ENCODE assay signal across 21 cellular contexts in genomic region chr17:44760474-44761308, GRCh38. TPM values are rescaled to one million over a fixed set of nuclear protein-coding genes. Genes with fewer than 3 reads are reported as not detected.
DNase-seq lines count a peak whose midpoint lies in the region; ATAC-seq, FAIRE-seq and TF ChIP-seq lines count a peak whose summit lies in the region.
"Had no signal": no experiment of that assay in that cellular context is flagged by ENCODE, and none has a peak within 500 bp of the region (broad histone marks: within the 10 kb centered on the region; RNA-seq: fewer than 3 reads in every experiment).

No MANE protein-coding gene starts in this region.

- ATAC-seq in K562 = no peak
- ATAC-seq: activated CD4-positive, CD25-positive, alpha-beta regulatory T cell treated with anti-CD3 and anti-CD28 coated beads, Interleukin-2, amount 50 U/mL, for 24 hours; stimulated activated memory B cell treated with anti-CD40 and anti-IgM and Interleukin-4, amounts not matched to agents 10 μg/mL and 1 μg/mL and 100 μg/mL, for 72 hours had no signal

- no peaks in the 10 kb centered on the region for H3K9me2 ChIP-seq in GM23248 (ENCODE audit: insufficient read depth)

- DNase-seq in DMS 273 treated with DMSO at 0.1 percent for 48 hours (lab: John Stamatoyannopoulos, UW) = peak; percentile 77
- DNase-seq in NCI-H1694 (lab: John Stamatoyannopoulos, UW) = peak; percentile 47
- DNase-seq in K562 (ENCODE audit: extremely low read depth in 1 of 4, low spot score in 3 of 4) = no peak
- no peak for DNase-seq in neuronal stem cell (ENCODE audit: low spot score)
- no peak for DNase-seq in middle frontal gyrus (ENCODE audit: extremely low spot score, low spot score)
- DNase-seq in GM23248 = no peak
- DNase-seq in GDM1 (lab: John Stamatoyannopoulos, UW) = no peak
- DNase-seq: activated CD4-positive, alpha-beta memory T cell treated with anti-CD3 and anti-CD28 coated beads, Interleukin-2, amount 10 ng/mL, durations not matched to agents 7 days and 5 days; activated gamma-delta T cell treated with Interleukin-2 at 50 U/mL for 16 hours; DMS79 treated with DMSO at 0.1 percent for 48 hours; NCI-H1092; NCI-H2081 treated with DMSO at 0.1 percent for 48 hours; NCI-H510A treated with DMSO at 0.1 percent for 48 hours; stimulated activated CD4-positive, alpha-beta T cell treated with anti-CD3 and anti-CD28 coated beads, Interleukin-1b, Interleukin-23, amount 100 ng/mL, for 48 hours had no signal

- no peak for TF ChIP-seq EP300 in K562 (IDR thresholded peaks at IDR 0.05; ENCODE audit: low read length)

- TF ChIP-seq CTCF in K562 (IDR thresholded peaks at IDR 0.05 in 2 of 3, conservative IDR thresholded peaks at IDR 0.05 in 1 of 3; ENCODE audit: insufficient read depth in 2 of 3, low read depth in 1 of 3, low read length in 3 of 3) = no peak

- POLR2A ChIA-PET in K562 (lab: Yijun Ruan, JAX) = no interaction called here

- in situ Hi-C loops in K562 (cut with MboI) = no loop called here
- in situ Hi-C loops in GM23248 (cut with MboI) = loop anchor here (25.0 kb wide), 1 partner anchor 277 kb away; no protein-coding TSS in a partner anchor

- no peak overlapping the region for H2BK5ac ChIP-seq in neuronal stem cell (ENCODE audit: low read length)

- H3K79me2 ChIP-seq in K562 (ENCODE audit: control insufficient read depth, insufficient read depth, low read length) (no peaks in the 10 kb centered on the region), GM23248 (ENCODE audit: insufficient read depth) (no peaks in the 10 kb centered on the region)

- H2AK5ac ChIP-seq in neuronal stem cell (ENCODE audit: low read depth, low read length) = no peak overlapping the region

- H2BK120ac ChIP-seq in neuronal stem cell (ENCODE audit: low read depth, low read length) = no peak overlapping the region

- intact Hi-C loops in K562 (cut with micrococcal nuclease) = no loop called here

- H3K27me3 ChIP-seq in K562 (ENCODE audit: control insufficient read depth in 2 of 2, insufficient read depth in 2 of 2, low read length in 2 of 2) (peaks cover 3 to 44% of the 10 kb centered on the region in 2 experiments; a peak in 3 of 5 replicates), neuronal stem cell (ENCODE audit: control insufficient read depth in 3 of 3, insufficient read depth in 3 of 3, low read depth in 1 of 3, low read length in 3 of 3) (peaks cover 2 to 42% (median 29%) of the 10 kb centered on the region in 3 experiments), GM23248 (replicated peaks; ENCODE audit: insufficient read depth) (peaks cover 5% of the 10 kb centered on the region; the same call in 1 of the 2 replicates)
- H3K27me3 ChIP-seq: cardiac muscle cell, vagina had no signal

- no peak overlapping the region for H2BK12ac ChIP-seq in neuronal stem cell (ENCODE audit: low read length)

- TF ChIP-seq RAD21 in K562 (CRISPR knock-in tag; conservative IDR thresholded peaks at IDR 0.05 in 1 of 2, IDR thresholded peaks at IDR 0.05 in 1 of 2) = no peak

- no peak overlapping the region for H3K4ac ChIP-seq in neuronal stem cell (ENCODE audit: low read length)

- no peak overlapping the region for H3K18ac ChIP-seq in neuronal stem cell (ENCODE audit: low read length)

- CTCF ChIA-PET in K562 (lab: Yijun Ruan, JAX; ENCODE audit: low intra/inter-chr PET ratio) = interaction anchor here (0.9 kb wide), 1 partner anchor 15 kb away, joined by 4 read pairs; no protein-coding TSS in a partner anchor

- no peak for TF ChIP-seq POLR2A in K562 (conservative IDR thresholded peaks at IDR 0.05)

- H3K9ac ChIP-seq in K562 (ENCODE audit: insufficient read depth in 1 of 2, low read depth in 2 of 2, low read length in 2 of 2) = no peak overlapping the region
- no peak overlapping the region for H3K9ac ChIP-seq in neuronal stem cell (ENCODE audit: low read depth, low read length, poor library complexity)
- H3K9ac ChIP-seq in GM23248 = no peak overlapping the region

- no TSS peak for BruUV-seq in K562 (replicated peaks; lab: Mats Ljungman, UMichigan)

- FAIRE-seq in K562 (lab: Jason Lieb, UNC) = no peak
- FAIRE-seq: GM12891 had no signal

- no peaks in the 10 kb centered on the region for H3K9me3 ChIP-seq in K562 (replicated peaks; ENCODE audit: control insufficient read depth, insufficient read depth, low read depth, low read length)
- peaks cover 0 to 3% of the 10 kb centered on the region in 2 donors for H3K9me3 ChIP-seq in neuronal stem cell (replicated peaks in 1 of 2; ENCODE audit: control insufficient read depth in 2 of 2, insufficient read depth in 1 of 2, low read depth in 1 of 2, low read length in 2 of 2)
- H3K9me3 ChIP-seq in GM23248 (ENCODE audit: low read depth) = no peaks in the 10 kb centered on the region
- H3K9me3 ChIP-seq: suprapubic skin, vagina had no signal

- H3F3A ChIP-seq in GM23248 (ENCODE audit: insufficient read depth) = no peaks in the 10 kb centered on the region

- no peak overlapping the region for H3K4me2 ChIP-seq in K562 (ENCODE audit: insufficient read depth, low read length)
- no peak overlapping the region for H3K4me2 ChIP-seq in neuronal stem cell (ENCODE audit: insufficient read depth, low read length, poor library complexity, severe bottlenecking)
- no peak overlapping the region for H3K4me2 ChIP-seq in GM23248 (ENCODE audit: unreplicated experiment)

- peak overlapping the region; percentile 9 for H3K14ac ChIP-seq in neuronal stem cell (ENCODE audit: low read length)

- H3K4me3 ChIP-seq in K562 (no peak overlapping the region), neuronal stem cell (ENCODE audit: low read length in 2 of 2) (no peak overlapping the region), GM23248 (no peak overlapping the region)
- H3K4me3 ChIP-seq: suprapubic skin, vagina had no signal

- H4K8ac ChIP-seq in neuronal stem cell (ENCODE audit: low read depth, low read length) = no peak overlapping the region

- H3K36me3 ChIP-seq in K562 (ENCODE audit: control insufficient read depth, insufficient read depth, low read length) = no peaks in the 10 kb centered on the region
- H3K36me3 ChIP-seq in neuronal stem cell (replicated peaks in 1 of 2; ENCODE audit: control insufficient read depth in 2 of 2, insufficient read depth in 2 of 2, low read length in 2 of 2) = no peaks in the 10 kb centered on the region
- no peaks in the 10 kb centered on the region for H3K36me3 ChIP-seq in GM23248 (ENCODE audit: low read depth)
- H3K36me3 ChIP-seq: cardiac muscle cell, suprapubic skin, vagina had no signal

- H2AFZ ChIP-seq in K562 (ENCODE audit: low read depth, low read length) (no peak overlapping the region), neuronal stem cell (ENCODE audit: low read length) (no peak overlapping the region), GM23248 (no peak overlapping the region)

- no peaks in the 10 kb centered on the region for H3K9me1 ChIP-seq in K562 (ENCODE audit: control insufficient read depth, insufficient read depth, low read length)

- no peak overlapping the region for H2BK15ac ChIP-seq in neuronal stem cell (ENCODE audit: low read length)

- peaks cover 1% of the 10 kb centered on the region for H3K79me1 ChIP-seq in neuronal stem cell (ENCODE audit: low read depth, low read length)

- no peak overlapping the region for H3K27ac ChIP-seq in K562 (ENCODE audit: extremely low read depth, low read depth, low read length)
- H3K27ac ChIP-seq in neuronal stem cell (replicated peaks; ENCODE audit: low read length) = no peak overlapping the region
- no peak overlapping the region for H3K27ac ChIP-seq in GM23248
- H3K27ac ChIP-seq: cardiac muscle cell, RWPE1, suprapubic skin, vagina had no signal

- WGBS in K562 (ENCODE audit: insufficient coverage, low coverage, missing lambda C conversion rate) = 11% methylated on average over 11 of the region's 13 CpGs
- no CpG with 5 or more reads among the region's 13 CpGs for WGBS in neuronal stem cell (ENCODE audit: extremely low coverage in 2 of 2, insufficient read length in 2 of 2, insufficient replicate concordance in 1 of 2), 2 donors
- 38 to 47% methylated on average over 9 to 13 of the region's 13 CpGs for WGBS in GM23248 (ENCODE audit: low coverage in 1 of 2, low lambda C conversion rate in 2 of 2, missing lambda C conversion rate in 2 of 2), 2 experiments

- peaks cover 10% of the 10 kb centered on the region; the same call in 1 of the 2 replicates for H4K20me1 ChIP-seq in K562 (replicated peaks; ENCODE audit: control insufficient read depth, insufficient read depth, low read length)
- no peaks in the 10 kb centered on the region for H4K20me1 ChIP-seq in GM23248 (ENCODE audit: insufficient read depth)

- no peak overlapping the region for H4K91ac ChIP-seq in neuronal stem cell (ENCODE audit: low read depth, low read length, poor library complexity)

- H3K23ac ChIP-seq in neuronal stem cell (ENCODE audit: low read depth, low read length, poor library complexity) = no peak overlapping the region

- peaks cover 0 to 15% of the 10 kb centered on the region in 2 experiments; a peak in 2 of 5 replicates for H3K4me1 ChIP-seq in K562 (replicated peaks in 1 of 2; ENCODE audit: control insufficient read depth in 2 of 2, insufficient read depth in 2 of 2, low read length in 2 of 2)
- peaks cover 4 to 6% of the 10 kb centered on the region in 2 donors for H3K4me1 ChIP-seq in neuronal stem cell (ENCODE audit: control insufficient read depth in 2 of 2, insufficient read depth in 1 of 2, low read depth in 1 of 2, low read length in 2 of 2)
- H3K4me1 ChIP-seq in GM23248 (ENCODE audit: insufficient read depth) = no peaks in the 10 kb centered on the region

RNA-seq across cellular contexts. Expression of gene ADAM11, which starts 1.9 kb away (rescaled TPM):
- 1.0 and 1.4 TPM in 2 replicates for total RNA-seq in K562 (2011; cell fraction: chromatin; rRNA removed; ENCODE audit: low replicate concordance)
- total RNA-seq in K562 (2011; cell fraction: nucleolus; rRNA removed) = 1.6 and 2.0 TPM in 2 replicates
- total RNA-seq in K562 (2011; cell fraction: nucleoplasm; rRNA removed) = 0.22 and 0.76 TPM in 2 replicates
- total RNA-seq in K562 (2014; rRNA removed) = 0.14 and 0.41 TPM in 2 replicates
- total RNA-seq in K562 (2014; rRNA removed; fragmentation: Illumina TruSeq; extraction: Trizol) = not detected in 2 replicates
- 0.04 TPM in 2 replicates for total RNA-seq in K562 (2015; rRNA removed; fragmentation: Illumina TruSeq; extraction: Trizol)
- 0.18 and 0.31 TPM in 2 replicates for total RNA-seq in K562 (2021)
- polyA plus RNA-seq in K562 (2011; rRNA removed) = 0.15 and 0.23 TPM in 2 replicates
- 0.13 and 0.16 TPM in 2 replicates for polyA plus RNA-seq in K562 (2011; cell fraction: cytosol; rRNA removed)
- polyA plus RNA-seq in K562 (2011; cell fraction: nucleus; rRNA removed) = 1.7 and 1.8 TPM in 2 replicates
- polyA plus RNA-seq in K562 (2012) = 0.22 and 0.30 TPM in 2 replicates
- polyA plus RNA-seq in K562 (2014; fragmentation: Illumina TruSeq; extraction: Trizol) = 0.08 and 0.10 TPM in 2 replicates
- polyA plus RNA-seq in K562 (2014; fragmentation: Nextera tagmentation; extraction: Ambion mirVana) = under 1 TPM in 1 of 2 experiments, not detected in 1; 0.01 TPM
- 0.17 and 0.84 TPM in 2 replicates for polyA plus RNA-seq in K562 (2014; rRNA removed)
- polyA minus RNA-seq in K562 (2011; rRNA and poly(A)+ RNA removed) = 0.06 and 0.39 TPM in 2 replicates
- not detected in 2 replicates for polyA minus RNA-seq in K562 (2011; cell fraction: cytosol; rRNA and poly(A)+ RNA removed)
- polyA minus RNA-seq in K562 (2011; cell fraction: nucleus; rRNA and poly(A)+ RNA removed) = 0.27 and 0.44 TPM in 2 replicates
- 2.9 TPM for polyA plus RNA-seq in neuronal stem cell (2013, experiment 1 of 2)
- polyA plus RNA-seq in neuronal stem cell (2013, experiment 2 of 2) = 2.7 TPM
- 0.22 and 0.63 TPM in 2 replicates for total RNA-seq in GM23248 (2014; rRNA removed; shearing (Covaris generic))
- polyA plus RNA-seq in GM23248 (2016; fragmentation: Nextera tagmentation; extraction: Ambion mirVana) = 0.09 and 0.20 TPM in 2 replicates

RNA-seq across cellular contexts. Expression of gene DBF4B, which starts 52.2 kb away (rescaled TPM):
- total RNA-seq in K562 (2011; cell fraction: chromatin; rRNA removed; ENCODE audit: low replicate concordance) = 70.0 and 132 TPM in 2 replicates
- 61.5 and 66.2 TPM in 2 replicates for total RNA-seq in K562 (2011; cell fraction: nucleolus; rRNA removed)
- total RNA-seq in K562 (2011; cell fraction: nucleoplasm; rRNA removed) = 79.9 and 98.9 TPM in 2 replicates
- total RNA-seq in K562 (2014; rRNA removed) (13.0 and 13.7 TPM in 2 replicates), K562 (2014; rRNA removed; fragmentation: Illumina TruSeq; extraction: Trizol) (12.3 and 12.5 TPM in 2 replicates), K562 (2015; rRNA removed; fragmentation: Illumina TruSeq; extraction: Trizol) (11.8 and 14.6 TPM in 2 replicates), K562 (2021) (24.0 and 26.9 TPM in 2 replicates)
- polyA plus RNA-seq in K562 (2011; rRNA removed) (21.8 and 26.8 TPM in 2 replicates), K562 (2014; fragmentation: Illumina TruSeq; extraction: Trizol) (26.6 and 27.4 TPM in 2 replicates), K562 (2014; fragmentation: Nextera tagmentation; extraction: Ambion mirVana) (1 to 10 TPM; 2.5 to 2.9 TPM), K562 (2014; rRNA removed) (20.4 and 21.7 TPM in 2 replicates), GM23248 (2016; fragmentation: Nextera tagmentation; extraction: Ambion mirVana) (2.6 and 3.2 TPM in 2 replicates)
- 15.8 and 20.4 TPM in 2 replicates for polyA plus RNA-seq in K562 (2011; cell fraction: cytosol; rRNA removed)
- 47.2 and 70.7 TPM in 2 replicates for polyA plus RNA-seq in K562 (2011; cell fraction: nucleus; rRNA removed)
- polyA plus RNA-seq in K562 (2012) = 16.1 and 24.5 TPM in 2 replicates
- polyA minus RNA-seq in K562 (2011; rRNA and poly(A)+ RNA removed) = 13.6 and 14.5 TPM in 2 replicates
- polyA minus RNA-seq in K562 (2011; cell fraction: cytosol; rRNA and poly(A)+ RNA removed) = 9.8 and 13.2 TPM in 2 replicates
- polyA minus RNA-seq in K562 (2011; cell fraction: nucleus; rRNA and poly(A)+ RNA removed) = 11.0 and 11.4 TPM in 2 replicates
- 17.3 TPM for polyA plus RNA-seq in neuronal stem cell (2013, experiment 1 of 2)
- polyA plus RNA-seq in neuronal stem cell (2013, experiment 2 of 2) = 16.9 TPM
- 3.8 and 6.5 TPM in 2 replicates for total RNA-seq in GM23248 (2014; rRNA removed; shearing (Covaris generic))

Comparison
In these comparisons a context has a peak if more than half of its experiments do, and no peak if none do; other contexts are left out.
1. DNase-seq: peak in DMS 273 treated with DMSO at 0.1 percent for 48 hours (single experiment) and NCI-H1694 (single experiment); none in K562 (0 of 4), neuronal stem cell (single experiment), middle frontal gyrus (single experiment), GM23248 (single experiment) and GDM1 (single experiment).